15 cellular contexts compared by ENCODE assay signal in the genomic region with DNA sequence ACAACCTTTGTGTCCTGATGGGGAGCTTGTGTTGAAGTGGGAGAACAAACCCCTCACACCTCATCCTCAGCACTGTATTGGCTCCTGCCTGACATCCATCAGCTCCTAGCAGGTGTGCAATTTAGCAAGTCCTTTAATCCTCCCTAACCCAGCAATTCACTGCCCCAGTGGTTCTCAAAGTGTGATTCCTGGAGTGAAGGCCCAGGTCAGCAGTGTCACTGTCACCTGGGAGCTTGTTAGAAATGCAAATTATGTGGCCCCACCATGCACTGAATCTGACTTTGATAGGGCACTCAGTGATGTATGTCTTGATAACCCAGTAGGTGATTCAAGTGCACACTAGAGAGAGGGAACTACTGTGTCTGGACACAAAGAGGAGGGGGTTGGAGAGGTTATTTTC.
DNase-seq lines count a peak whose midpoint lies in the region; ATAC-seq, FAIRE-seq and TF ChIP-seq lines count a peak whose summit lies in the region.
"Had no signal": no experiment of that assay in that cellular context is flagged by ENCODE, and none has a peak within 500 bp of the region (broad histone marks: within the 10 kb centered on the region; RNA-seq: fewer than 3 reads in every experiment).

No MANE protein-coding gene starts in this region.

- H3K27me3 ChIP-seq in SK-N-SH (ENCODE audit: insufficient read depth) (no peaks in the 10 kb centered on the region), mesendoderm (ENCODE audit: insufficient read depth, low read length, poor library complexity) (no peaks in the 10 kb centered on the region), upper lobe of left lung (no peaks in the 10 kb centered on the region)

- TF ChIP-seq CTCF in SK-N-SH (IDR thresholded peaks at IDR 0.05), result no peak
- TF ChIP-seq CTCF in WTC11 (IDR thresholded peaks at IDR 0.05), result no peak
- TF ChIP-seq CTCF in upper lobe of left lung (IDR thresholded peaks at IDR 0.05), result no peak

- peaks cover 29% of the 10 kb centered on the region for H3F3A ChIP-seq in SK-N-SH (replicated peaks; ENCODE audit: insufficient read depth)

- no peaks in the 10 kb centered on the region for H3K9me3 ChIP-seq in SK-N-SH
- H3K9me3 ChIP-seq in upper lobe of left lung, result no peaks in the 10 kb centered on the region

- H3K23ac ChIP-seq in mesendoderm (ENCODE audit: low read length), result no peak overlapping the region

- no peak overlapping the region for H4K5ac ChIP-seq in mesendoderm (ENCODE audit: low read length)

- no peak overlapping the region for H2BK120ac ChIP-seq in mesendoderm (ENCODE audit: low read depth, low read length)

- H3K4me1 ChIP-seq in SK-N-SH (ENCODE audit: control insufficient read depth in 1 of 2, insufficient read depth in 2 of 2, low read depth in 1 of 2, low read length in 1 of 2) (peaks cover 0 to 18% of the 10 kb centered on the region in 2 experiments; a peak in 3 of 4 replicates), mesendoderm (ENCODE audit: control insufficient read depth, low read depth, low read length) (no peaks in the 10 kb centered on the region), upper lobe of left lung (peaks cover 33 to 49% (median 44%) of the 10 kb centered on the region in 4 donors)

- DNase-seq in SK-N-SH (no peak), WTC11 (ENCODE audit: low spot score) (no peak), mesendoderm (peak; percentile 25), upper lobe of left lung (no peak), AML-193 (lab: John Stamatoyannopoulos, UW) (no peak), DMS153 treated with DMSO at 0.1 percent for 48 hours (lab: John Stamatoyannopoulos, UW; ENCODE audit: unreplicated experiment) (no peak), frontal cortex (ENCODE audit: low spot score in 2 of 2) (no peak)
- DNase-seq: activated CD4-positive, alpha-beta T cell treated with anti-CD3 and anti-CD28 coated beads for 1 hour; activated CD8-positive, alpha-beta memory T cell treated with anti-CD3 and anti-CD28 coated beads, Interleukin-2, amount 50 U/mL, for 48 hours; GDM1; kidney glomerular epithelial cell; stimulated activated CD4-positive, alpha-beta T cell treated with anti-CD3 and anti-CD28 coated beads, Interleukin-2, amount 100 ng/mL, for 24 hours had no signal

- H2BK5ac ChIP-seq in mesendoderm (ENCODE audit: low read length), result no peak overlapping the region

- H4K8ac ChIP-seq in mesendoderm (ENCODE audit: low read depth, low read length), result no peak overlapping the region

- peaks cover 19% of the 10 kb centered on the region; the same call in 1 of the 2 replicates for H3K79me2 ChIP-seq in SK-N-SH (ENCODE audit: insufficient read depth)
- H3K79me2 ChIP-seq in mesendoderm (ENCODE audit: control insufficient read depth, insufficient read depth, low read length), result peaks cover 3% of the 10 kb centered on the region

- CTCF ChIA-PET in SK-N-SH (lab: Yijun Ruan, JAX) (interaction anchor here (0.6 to 2.3 kb wide), 2 partner anchors 140 to 169 kb away, joined by 3 to 9 read pairs; no protein-coding TSS in a partner anchor), WTC11 (lab: Charles Lee) (no interaction called here)

- H3K27me3 Mint-ChIP-seq in WTC11 (ENCODE audit: low read depth), result no peaks in the 10 kb centered on the region

- no peak for TF ChIP-seq RAD21 in SK-N-SH (IDR thresholded peaks at IDR 0.05; ENCODE audit: low read length)

- peaks cover 4% of the 10 kb centered on the region for H3K79me1 ChIP-seq in mesendoderm (ENCODE audit: low read length)

- no peak for FAIRE-seq in frontal cortex (lab: Jason Lieb, UNC)

- no peak overlapping the region for H3K56ac ChIP-seq in mesendoderm (ENCODE audit: low read length)

- no peaks in the 10 kb centered on the region for H3K9me2 ChIP-seq in SK-N-SH

- no peak overlapping the region for H2AK5ac ChIP-seq in mesendoderm (ENCODE audit: low read length)

- no peak overlapping the region for H3K4me3 Mint-ChIP-seq in WTC11
- H3K4me3 Mint-ChIP-seq: activated naive CD8-positive, alpha-beta T cell; central memory CD8-positive, alpha-beta T cell had no signal

- no peaks in the 10 kb centered on the region for H3K36me3 ChIP-seq in SK-N-SH (replicated peaks in 1 of 2; ENCODE audit: control insufficient read depth in 1 of 2, insufficient read depth in 2 of 2, low read length in 1 of 2)
- no peaks in the 10 kb centered on the region for H3K36me3 ChIP-seq in mesendoderm (ENCODE audit: control insufficient read depth, insufficient read depth, low read length)
- no peaks in the 10 kb centered on the region for H3K36me3 ChIP-seq in upper lobe of left lung

- H3K27ac ChIP-seq in SK-N-SH (ENCODE audit: low read depth in 2 of 2, low read length in 1 of 2), result peak overlapping the region in 1 of 2 experiments; percentile 81; a peak in 2 of 4 replicates
- H3K27ac ChIP-seq in mesendoderm (ENCODE audit: low read depth, low read length), result no peak overlapping the region
- H3K27ac ChIP-seq in upper lobe of left lung, result peak overlapping the region; percentile 58 to 84 (median 77)

- peaks cover 49% of the 10 kb centered on the region for H3K4me1 Mint-ChIP-seq in WTC11

- H3K4ac ChIP-seq in mesendoderm (ENCODE audit: low read depth, low read length), result no peak overlapping the region

- no peaks in the 10 kb centered on the region for H4K20me1 ChIP-seq in SK-N-SH (ENCODE audit: insufficient read depth)

- H3K36me3 Mint-ChIP-seq in WTC11, result no peaks in the 10 kb centered on the region
- H3K36me3 Mint-ChIP-seq: activated naive CD8-positive, alpha-beta T cell had no signal

- H3K9me3 Mint-ChIP-seq in WTC11, result no peaks in the 10 kb centered on the region
- H3K9me3 Mint-ChIP-seq: central memory CD8-positive, alpha-beta T cell had no signal

- TF ChIP-seq POLR2A in upper lobe of left lung (IDR thresholded peaks at IDR 0.05), result no peak

- H3K4me2 ChIP-seq in SK-N-SH (0 out of 2 replicates have a peak overlapping the region, but pooled peaks have one; percentile 76), mesendoderm (ENCODE audit: low read length) (no peak overlapping the region)

- H2AFZ ChIP-seq in SK-N-SH (ENCODE audit: low read depth), result no peak overlapping the region

- H2BK15ac ChIP-seq in mesendoderm (replicated peaks; ENCODE audit: low read depth), result no peak overlapping the region

- POLR2A ChIA-PET in SK-N-SH (lab: Yijun Ruan, JAX) (no interaction called here), WTC11 (lab: Charles Lee) (no interaction called here)

- H3K27ac Mint-ChIP-seq in WTC11, result 0 out of 2 replicates have a peak overlapping the region, but pooled peaks have one; percentile 64
- H3K27ac Mint-ChIP-seq: activated naive CD8-positive, alpha-beta T cell had no signal

- H3K4me3 ChIP-seq in SK-N-SH (ENCODE audit: low read depth in 2 of 2, low read length in 1 of 2) (no peak overlapping the region), mesendoderm (ENCODE audit: low read length) (no peak overlapping the region), upper lobe of left lung (no peak overlapping the region)

- H3K18ac ChIP-seq in mesendoderm (ENCODE audit: low read length), result no peak overlapping the region

- ATAC-seq in SK-N-SH treated with all-trans-retinoic acid at 6 μM for 48 hours (no peak), WTC11 (peak; percentile 40; the same call in 1 of the 2 replicates), upper lobe of left lung (ENCODE audit: low FRiP score in 2 of 2) (no peak)

- H3K9ac ChIP-seq in SK-N-SH (no peak overlapping the region), mesendoderm (ENCODE audit: low read length) (no peak overlapping the region)

- TF ChIP-seq EP300 in SK-N-SH (IDR thresholded peaks at IDR 0.05; ENCODE audit: borderline replicate concordance in 1 of 2, low read depth in 1 of 2, low read length in 1 of 2), result no peak
- TF ChIP-seq EP300 in upper lobe of left lung (IDR thresholded peaks at IDR 0.05), result no peak

TF ChIP-seq in SK-N-SH, 30 proteins besides CTCF, POLR2A, EP300 and RAD21 (continues in another document):
- TF ChIP-seq SMC3 (IDR thresholded peaks at IDR 0.05; ENCODE audit: low read depth, low read length) (no peak), FOXM1 (IDR thresholded peaks at IDR 0.05; ENCODE audit: low read depth) (no peak), TEAD4 (IDR thresholded peaks at IDR 0.05; ENCODE audit: borderline replicate concordance, insufficient read depth) (no peak), POLR2AphosphoS5 (IDR thresholded peaks at IDR 0.05; ENCODE audit: low read depth, low read length) (no peak), RFX5 (IDR thresholded peaks at IDR 0.05; ENCODE audit: low read length) (no peak), RCOR1 (IDR thresholded peaks at IDR 0.05; ENCODE audit: low read length) (no peak), MEF2A (IDR thresholded peaks at IDR 0.05; ENCODE audit: borderline replicate concordance, low read depth) (no peak), YY1 (IDR thresholded peaks at IDR 0.05; ENCODE audit: low read depth) (no peak), TAF1 (IDR thresholded peaks at IDR 0.05; ENCODE audit: borderline replicate concordance, low read depth, low read length) (no peak)

TF ChIP-seq in SK-N-SH treated with all-trans-retinoic acid at 6 μM for 48 hours, 23 proteins besides CTCF, POLR2A, EP300 and RAD21:
- TF ChIP-seq ZC3H10 (CRISPR knock-in tag; IDR thresholded peaks at IDR 0.05) (no peak), ZNF8 (CRISPR knock-in tag; IDR thresholded peaks at IDR 0.05) (no peak)
- TF ChIP-seq, protein P1, sequence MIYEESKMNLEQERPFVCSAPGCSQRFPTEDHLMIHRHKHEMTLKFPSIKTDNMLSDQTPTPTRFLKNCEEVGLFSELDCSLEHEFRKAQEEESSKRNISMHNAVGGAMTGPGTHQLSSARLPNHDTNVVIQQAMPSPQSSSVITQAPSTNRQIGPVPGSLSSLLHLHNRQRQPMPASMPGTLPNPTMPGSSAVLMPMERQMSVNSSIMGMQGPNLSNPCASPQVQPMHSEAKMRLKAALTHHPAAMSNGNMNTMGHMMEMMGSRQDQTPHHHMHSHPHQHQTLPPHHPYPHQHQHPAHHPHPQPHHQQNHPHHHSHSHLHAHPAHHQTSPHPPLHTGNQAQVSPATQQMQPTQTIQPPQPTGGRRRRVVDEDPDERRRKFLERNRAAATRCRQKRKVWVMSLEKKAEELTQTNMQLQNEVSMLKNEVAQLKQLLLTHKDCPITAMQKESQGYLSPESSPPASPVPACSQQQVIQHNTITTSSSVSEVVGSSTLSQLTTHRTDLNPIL (CRISPR knock-in tag; IDR thresholded peaks at IDR 0.05; ENCODE audit: low read depth), result no peak

TF ChIP-seq in WTC11, 78 proteins besides CTCF, POLR2A, EP300 and RAD21 (continues in another document):
- TF ChIP-seq, protein P2, sequence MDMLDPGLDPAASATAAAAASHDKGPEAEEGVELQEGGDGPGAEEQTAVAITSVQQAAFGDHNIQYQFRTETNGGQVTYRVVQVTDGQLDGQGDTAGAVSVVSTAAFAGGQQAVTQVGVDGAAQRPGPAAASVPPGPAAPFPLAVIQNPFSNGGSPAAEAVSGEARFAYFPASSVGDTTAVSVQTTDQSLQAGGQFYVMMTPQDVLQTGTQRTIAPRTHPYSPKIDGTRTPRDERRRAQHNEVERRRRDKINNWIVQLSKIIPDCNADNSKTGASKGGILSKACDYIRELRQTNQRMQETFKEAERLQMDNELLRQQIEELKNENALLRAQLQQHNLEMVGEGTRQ (CRISPR knock-in tag; IDR thresholded peaks at IDR 0.05), result no peak
- no peak for TF ChIP-seq ZNF121 (CRISPR knock-in tag; IDR thresholded peaks at IDR 0.05)
